Comparison of ENCODE assay signal across 8 cellular contexts in genomic region chr12:53441040-53441833, GRCh38. TPM values are rescaled to one million over a fixed set of nuclear protein-coding genes. Genes with fewer than 3 reads are reported as not detected.
DNase-seq lines count a peak whose midpoint lies in the region; ATAC-seq, FAIRE-seq and TF ChIP-seq lines count a peak whose summit lies in the region.

TSS of gene PRR13 (plus strand) at chr12:53441734. CDS start at chr12:53442715, 981 bp downstream.

- TSS peak; percentile 99 for BruUV-seq in HepG2 (replicated peaks; lab: Mats Ljungman, UMichigan)

- FAIRE-seq in HepG2 (lab: Jason Lieb, UNC): peak; percentile 85

- H3K79me2 ChIP-seq in HepG2 (ENCODE audit: insufficient read depth, low read length): peaks cover 15% of the 10 kb centered on the region

- CTCF ChIA-PET in HepG2 (lab: Yijun Ruan, JAX; ENCODE audit: low intra/inter-chr PET ratio, low total read pairs): no interaction called here

- intact Hi-C loops in CD14-positive monocyte (cut with micrococcal nuclease) (no loop called here), HepG2 (cut with micrococcal nuclease; ENCODE audit: unreplicated experiment) (no loop called here)

- H3K4me3 Mint-ChIP-seq in CD14-positive monocyte: peak within 1 kb of the TSS; percentile 96 to 98

- in situ Hi-C loops in HepG2 (cut with HindIII; ENCODE audit: extremely low pct_ligation_motif_present, low pct_unique_long_range_greater_than_20kb): no loop called here

- POLR2A ChIA-PET in HepG2 (lab: Yijun Ruan, JAX): interaction anchor here (0.6 to 3.1 kb wide), 28 partner anchors 9 to 397 kb away, joined by 3 to 25 read pairs (median 4); partner anchors contain the start of genes AAAS, MYG1, PFDN5 and SP1

- H3K27ac Mint-ChIP-seq in CD14-positive monocyte: peak within 1 kb of the TSS; percentile 95 to 99 (median 98)

- DNase-seq in CD14-positive monocyte (ENCODE audit: low spot score): peak; percentile 98
- peak; percentile 100 for DNase-seq in NCI-H774 (lab: John Stamatoyannopoulos, UW)
- peak; percentile 99 to 100 for DNase-seq in activated CD4-positive, alpha-beta T cell treated with anti-CD3 and anti-CD28 coated beads, Interleukin-2, amount 50 U/mL, for 4 hours
- DNase-seq in dermis blood vessel endothelial cell: peak; percentile 99
- peak; percentile 98 for DNase-seq in HepG2 (ENCODE audit: low spot score)
- peak; percentile 99 for DNase-seq in stimulated activated CD4-positive, alpha-beta T cell treated with anti-CD3 and anti-CD28 coated beads, Interleukin-4, amount 100 ng/mL, for 1 hour

- peaks cover 0 to 2% (median 1%) of the 10 kb centered on the region in 3 donors for H3K27me3 Mint-ChIP-seq in CD14-positive monocyte (ENCODE audit: low read depth in 3 of 3)

- H3K4me1 Mint-ChIP-seq in CD14-positive monocyte: peaks cover 37% of the 10 kb centered on the region

- peak; percentile 90 to 91 for TF ChIP-seq POLR2A in HepG2 (IDR thresholded peaks at IDR 0.05; ENCODE audit: insufficient read depth in 1 of 2, low read depth in 2 of 2, low read length in 2 of 2)

- peak within 1 kb of the TSS; percentile 90 for H3K27ac ChIP-seq in HepG2 (ENCODE audit: extremely low read length, insufficient read depth, low read length)

- peak within 1 kb of the TSS; percentile 35 for H2AFZ ChIP-seq in HepG2 (ENCODE audit: low read length)

- peaks cover 50% of the 10 kb centered on the region for H3K4me1 ChIP-seq in HepG2 (ENCODE audit: insufficient read depth, low read length)

- ATAC-seq in GM19395 (IDR thresholded peaks at IDR 0.05; ENCODE audit: unreplicated experiment) (peak; percentile 96), HG03565 (IDR thresholded peaks at IDR 0.05; ENCODE audit: unreplicated experiment) (peak; percentile 99), HepG2 (peak; percentile 97)

- H3K4me3 ChIP-seq in HepG2 (replicated peaks in 1 of 3; ENCODE audit: insufficient read depth in 1 of 3, low read depth in 2 of 3, low read length in 3 of 3): peak within 1 kb of the TSS; percentile 71 to 78 (median 77)

- peak within 1 kb of the TSS; percentile 95 for H3K4me2 ChIP-seq in HepG2 (ENCODE audit: low read depth, low read length)

- H3K9me3 ChIP-seq in HepG2 (ENCODE audit: low read length): no peaks in the 10 kb centered on the region

- H3K36me3 Mint-ChIP-seq in CD14-positive monocyte: peaks cover 26 to 33% of the 10 kb centered on the region in 2 donors

- no peaks in the 10 kb centered on the region for H4K20me1 ChIP-seq in HepG2 (ENCODE audit: insufficient read depth, low read length)

- H3K9me3 Mint-ChIP-seq in CD14-positive monocyte: no peaks in the 10 kb centered on the region

- H3K36me3 ChIP-seq in HepG2 (replicated peaks in 1 of 2; ENCODE audit: control insufficient read depth in 1 of 2, insufficient read depth in 2 of 2, low read length in 2 of 2): peaks cover 0 to 14% of the 10 kb centered on the region in 2 experiments; a peak in 4 of 5 replicates

- H3K9ac ChIP-seq in HepG2 (ENCODE audit: insufficient read depth, low read depth, low read length): peak within 1 kb of the TSS; percentile 79

- TF ChIP-seq RAD21 in HepG2 (CRISPR knock-in tag; IDR thresholded peaks at IDR 0.05): 0 out of 2 replicates have a peak, but pooled peaks have one; percentile 8

- WGBS in HepG2 (ENCODE audit: low lambda C conversion rate): 2% methylated on average over 28 of the region's 31 CpGs

- TF ChIP-seq CTCF in CD14-positive monocyte (IDR thresholded peaks at IDR 0.05) (no peak), HepG2 (CRISPR knock-in tag; IDR thresholded peaks at IDR 0.05) (no peak)

- no peaks in the 10 kb centered on the region; a peak in 1 of 5 replicates for H3K27me3 ChIP-seq in HepG2 (ENCODE audit: control insufficient read depth in 1 of 2, insufficient read depth in 2 of 2, low read length in 2 of 2)

- TF ChIP-seq EP300 in HepG2 (IDR thresholded peaks at IDR 0.05; ENCODE audit: low read depth in 2 of 2, low read length in 2 of 2) (0 out of 4 replicates have a peak, but pooled peaks of 1 of the 2 experiments have one; percentile 10), HepG2 (CRISPR knock-in tag; IDR thresholded peaks at IDR 0.05; ENCODE audit: borderline replicate concordance) (no peak)

TF ChIP-seq in HepG2, 621 proteins besides CTCF, POLR2A, EP300 and RAD21 (continues in another document):
- TF ChIP-seq ZNF567 (CRISPR knock-in tag; IDR thresholded peaks at IDR 0.05; ENCODE audit: borderline replicate concordance) (no peak), NFYC (CRISPR knock-in tag; IDR thresholded peaks at IDR 0.05) (peak; percentile 92), ZNF333 (CRISPR knock-in tag; IDR thresholded peaks at IDR 0.05; ENCODE audit: borderline replicate concordance) (no peak), HMGXB4 (CRISPR knock-in tag; IDR thresholded peaks at IDR 0.05; ENCODE audit: borderline replicate concordance in 1 of 2, low read depth in 1 of 2) (peak in 1 of 2 experiments; percentile 36; a peak in 2 of 4 replicates), SP2 (CRISPR knock-in tag; IDR thresholded peaks at IDR 0.05) (peak; percentile 92), ZBTB8A (CRISPR knock-in tag; IDR thresholded peaks at IDR 0.05; ENCODE audit: borderline replicate concordance, low read depth) (no peak), ZNF501 (CRISPR knock-in tag; IDR thresholded peaks at IDR 0.05) (0 out of 2 replicates have a peak, but pooled peaks have one; percentile 15), ZNF800 (CRISPR knock-in tag; IDR thresholded peaks at IDR 0.05) (no peak; the same call in 1 of the 2 replicates), IKZF4 (CRISPR knock-in tag; IDR thresholded peaks at IDR 0.05; ENCODE audit: borderline replicate concordance, low read depth, not compliant biosample characterization) (no peak)

RNA-seq across cellular contexts. Expression of gene PRR13, which starts in this region (rescaled TPM):
- polyA plus RNA-seq in CD14-positive monocyte: 100 to 1,000 TPM; 591 to 670 TPM
- total RNA-seq in dermis blood vessel endothelial cell: 12.6 and 18.0 TPM in 2 replicates
- 102 and 109 TPM in 2 replicates for total RNA-seq in HepG2 (2016; rRNA removed; fragmentation: Illumina TruSeq; extraction: Trizol)
- total RNA-seq in HepG2 (2016; cell fraction: cytosol; rRNA removed; fragmentation: Illumina TruSeq; extraction: Trizol; ENCODE audit: low read depth): 78.3 and 97.6 TPM in 2 replicates
- 99.2 and 114 TPM in 2 replicates for total RNA-seq in HepG2 (2016; cell fraction: insoluble cytoplasmic fraction; rRNA removed; fragmentation: Illumina TruSeq; extraction: Trizol)
- 113 and 134 TPM in 2 replicates for total RNA-seq in HepG2 (2016; cell fraction: membrane; rRNA removed; fragmentation: Illumina TruSeq; extraction: Trizol)
- total RNA-seq in HepG2 (2016; cell fraction: nucleus; rRNA removed; fragmentation: Illumina TruSeq; extraction: Trizol): 37.8 and 46.1 TPM in 2 replicates
- polyA plus RNA-seq in HepG2 (2011; rRNA removed): 65.0 and 70.4 TPM in 2 replicates
- 58.7 and 62.8 TPM in 2 replicates for polyA plus RNA-seq in HepG2 (2011; cell fraction: cytosol; rRNA removed)
- 20.0 and 31.0 TPM in 2 replicates for polyA plus RNA-seq in HepG2 (2011; cell fraction: nucleus; rRNA removed)
- 99.5 and 141 TPM in 2 replicates for polyA plus RNA-seq in HepG2 (2012)
- 115 and 156 TPM in 2 replicates for polyA plus RNA-seq in HepG2 (2016; cell fraction: cytosol; fragmentation: Illumina TruSeq; extraction: Trizol; ENCODE audit: low read depth)
- polyA plus RNA-seq in HepG2 (2016; cell fraction: insoluble cytoplasmic fraction; fragmentation: Illumina TruSeq; extraction: Trizol; ENCODE audit: low read depth): 164 and 180 TPM in 2 replicates
- 149 and 177 TPM in 2 replicates for polyA plus RNA-seq in HepG2 (2016; cell fraction: membrane; fragmentation: Illumina TruSeq; extraction: Trizol; ENCODE audit: low read depth)
- 113 and 118 TPM in 2 replicates for polyA plus RNA-seq in HepG2 (2016; cell fraction: nucleus; fragmentation: Illumina TruSeq; extraction: Trizol; ENCODE audit: insufficient read depth, low read depth)
- polyA minus RNA-seq in HepG2 (2011; rRNA and poly(A)+ RNA removed; ENCODE audit: low replicate concordance): 59.9 and 104 TPM in 2 replicates
- polyA minus RNA-seq in HepG2 (2011; cell fraction: cytosol; rRNA and poly(A)+ RNA removed): 20.7 and 32.5 TPM in 2 replicates
- polyA minus RNA-seq in HepG2 (2011; cell fraction: nucleus; rRNA and poly(A)+ RNA removed): 18.5 and 23.0 TPM in 2 replicates

Comparison
In these comparisons a context has a peak if more than half of its experiments do, and no peak if none do; other contexts are left out.
1. Peak in every context shown above with its lines: DNase-seq, ATAC-seq, H3K4me3 ChIP-seq and H3K27ac ChIP-seq.